ENCODE assay signal across 8 cellular contexts in genomic region chr6:158654498-158654897, GRCh38. TPM values are rescaled to one million over a fixed set of nuclear protein-coding genes. Genes with fewer than 3 reads are reported as not detected.
DNase-seq lines count a peak whose midpoint lies in the region; ATAC-seq and TF ChIP-seq lines count a peak whose summit lies in the region.

No MANE protein-coding gene starts in this region.

- H3K4me1 ChIP-seq in esophagus muscularis mucosa, result peaks cover 21 to 30% (median 26%) of the 10 kb centered on the region in 4 donors

- peaks cover 56 to 61% of the 10 kb centered on the region in 2 donors for H3K4me1 Mint-ChIP-seq in natural killer cell

- peak overlapping the region; percentile 73 to 86 (median 80) for H3K27ac ChIP-seq in esophagus muscularis mucosa (replicated peaks in 1 of 4)

- no peaks in the 10 kb centered on the region for H3K27me3 Mint-ChIP-seq in natural killer cell (ENCODE audit: low read depth in 2 of 2)

- DNase-seq in HK-2 (ENCODE audit: unreplicated experiment) (peak; percentile 75), esophagus muscularis mucosa (ENCODE audit: extremely low spot score) (peak; percentile 96), natural killer cell (peak; percentile 24), HUDEP-2 (lab: John Stamatoyannopoulos, UW; ENCODE audit: unreplicated experiment in 76 of 76) (no peak)
- no peak for DNase-seq in stimulated activated naive CD4-positive, alpha-beta T cell treated with Interleukin-2 at 50 U/mL for 16 hours (lab: John Stamatoyannopoulos, UW)

- no peaks in the 10 kb centered on the region for H3K9me3 Mint-ChIP-seq in natural killer cell

- TF ChIP-seq CTCF in esophagus muscularis mucosa (IDR thresholded peaks at IDR 0.05) (no peak), natural killer cell (IDR thresholded peaks at IDR 0.05) (no peak)

- TF ChIP-seq EP300 in esophagus muscularis mucosa (IDR thresholded peaks at IDR 0.05), result no peak

- H3K36me3 Mint-ChIP-seq in natural killer cell, result no peaks in the 10 kb centered on the region

- no peak overlapping the region for H3K4me3 ChIP-seq in esophagus muscularis mucosa

- peak overlapping the region; percentile 80 for H3K4me3 Mint-ChIP-seq in natural killer cell

- no peaks in the 10 kb centered on the region for H3K36me3 ChIP-seq in esophagus muscularis mucosa

- 39% methylated on average over 6 of the region's 6 CpGs for WGBS in esophagus muscularis mucosa

- peak; percentile 91 for ATAC-seq in SK-N-SH treated with all-trans-retinoic acid at 6 μM for 48 hours
- no peak for ATAC-seq in natural killer cell
- no peak for ATAC-seq in HG02973 (IDR thresholded peaks at IDR 0.05; ENCODE audit: unreplicated experiment)
- no peak for ATAC-seq in GM21737 (IDR thresholded peaks at IDR 0.05; ENCODE audit: unreplicated experiment)

- H3K27ac Mint-ChIP-seq in natural killer cell, result peak overlapping the region; percentile 96 to 99

- intact Hi-C loops in esophagus muscularis mucosa (cut with DNase I), result no loop called here
- intact Hi-C loops in natural killer cell (cut with micrococcal nuclease), result loop anchor here (5.0 to 10.0 kb wide), 5 partner anchors 87 to 1320 kb away; no protein-coding TSS in a partner anchor

- TF ChIP-seq POLR2A in esophagus muscularis mucosa (IDR thresholded peaks at IDR 0.05; ENCODE audit: low read depth), result no peak

- H3K9me3 ChIP-seq in esophagus muscularis mucosa, result no peaks in the 10 kb centered on the region

- H3K27me3 ChIP-seq in esophagus muscularis mucosa, result no peaks in the 10 kb centered on the region

TF ChIP-seq in SK-N-SH treated with all-trans-retinoic acid at 6 μM for 48 hours, 23 proteins besides CTCF, POLR2A, EP300 and RAD21 (continues in another document):
- TF ChIP-seq RARB (CRISPR knock-in tag; IDR thresholded peaks at IDR 0.05) (no peak), CREB5 (CRISPR knock-in tag; IDR thresholded peaks at IDR 0.05; ENCODE audit: low read depth) (peak; percentile 38; the same call in 1 of the 2 replicates), ZNF565 (CRISPR knock-in tag; conservative IDR thresholded peaks at IDR 0.05; ENCODE audit: low read depth) (peak; percentile 83), BACH2 (CRISPR knock-in tag; IDR thresholded peaks at IDR 0.05; ENCODE audit: borderline replicate concordance) (no peak), CSRNP3 (CRISPR knock-in tag; IDR thresholded peaks at IDR 0.05) (no peak), ZNF8 (CRISPR knock-in tag; IDR thresholded peaks at IDR 0.05) (peak; percentile 41; the same call in 1 of the 2 replicates), ESRRG (CRISPR knock-in tag; IDR thresholded peaks at IDR 0.05) (no peak), ZFP3 (CRISPR knock-in tag; IDR thresholded peaks at IDR 0.05) (peak; percentile 54; the same call in 1 of the 2 replicates), ARNTL (CRISPR knock-in tag; IDR thresholded peaks at IDR 0.05; ENCODE audit: borderline replicate concordance, low read depth) (no peak; the same call in 1 of the 2 replicates), PPARA (CRISPR knock-in tag; IDR thresholded peaks at IDR 0.05; ENCODE audit: borderline replicate concordance) (no peak), CSDC2 (CRISPR knock-in tag; IDR thresholded peaks at IDR 0.05) (peak; percentile 63; the same call in 1 of the 2 replicates), ZC3H10 (CRISPR knock-in tag; IDR thresholded peaks at IDR 0.05) (peak; percentile 64; the same call in 1 of the 2 replicates), TOX (CRISPR knock-in tag; IDR thresholded peaks at IDR 0.05; ENCODE audit: borderline replicate concordance) (peak; percentile 67), TCF4 (CRISPR knock-in tag; IDR thresholded peaks at IDR 0.05; ENCODE audit: borderline replicate concordance) (peak; percentile 77; the same call in 1 of the 2 replicates), ZFP30 (CRISPR knock-in tag; IDR thresholded peaks at IDR 0.05) (no peak), SNAI2 (CRISPR knock-in tag; IDR thresholded peaks at IDR 0.05) (peak; percentile 79; the same call in 1 of the 2 replicates), PATZ1 (CRISPR knock-in tag; IDR thresholded peaks at IDR 0.05; ENCODE audit: borderline replicate concordance) (no peak; the same call in 1 of the 2 replicates)
- TF ChIP-seq, protein P1, sequence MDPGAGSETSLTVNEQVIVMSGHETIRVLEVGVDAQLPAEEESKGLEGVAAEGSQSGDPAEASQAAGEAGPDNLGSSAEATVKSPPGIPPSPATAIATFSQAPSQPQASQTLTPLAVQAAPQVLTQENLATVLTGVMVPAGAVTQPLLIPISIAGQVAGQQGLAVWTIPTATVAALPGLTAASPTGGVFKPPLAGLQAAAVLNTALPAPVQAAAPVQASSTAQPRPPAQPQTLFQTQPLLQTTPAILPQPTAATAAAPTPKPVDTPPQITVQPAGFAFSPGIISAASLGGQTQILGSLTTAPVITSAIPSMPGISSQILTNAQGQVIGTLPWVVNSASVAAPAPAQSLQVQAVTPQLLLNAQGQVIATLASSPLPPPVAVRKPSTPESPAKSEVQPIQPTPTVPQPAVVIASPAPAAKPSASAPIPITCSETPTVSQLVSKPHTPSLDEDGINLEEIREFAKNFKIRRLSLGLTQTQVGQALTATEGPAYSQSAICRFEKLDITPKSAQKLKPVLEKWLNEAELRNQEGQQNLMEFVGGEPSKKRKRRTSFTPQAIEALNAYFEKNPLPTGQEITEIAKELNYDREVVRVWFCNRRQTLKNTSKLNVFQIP (CRISPR knock-in tag; IDR thresholded peaks at IDR 0.05; ENCODE audit: borderline replicate concordance, low read depth), result no peak
- TF ChIP-seq, protein P2, sequence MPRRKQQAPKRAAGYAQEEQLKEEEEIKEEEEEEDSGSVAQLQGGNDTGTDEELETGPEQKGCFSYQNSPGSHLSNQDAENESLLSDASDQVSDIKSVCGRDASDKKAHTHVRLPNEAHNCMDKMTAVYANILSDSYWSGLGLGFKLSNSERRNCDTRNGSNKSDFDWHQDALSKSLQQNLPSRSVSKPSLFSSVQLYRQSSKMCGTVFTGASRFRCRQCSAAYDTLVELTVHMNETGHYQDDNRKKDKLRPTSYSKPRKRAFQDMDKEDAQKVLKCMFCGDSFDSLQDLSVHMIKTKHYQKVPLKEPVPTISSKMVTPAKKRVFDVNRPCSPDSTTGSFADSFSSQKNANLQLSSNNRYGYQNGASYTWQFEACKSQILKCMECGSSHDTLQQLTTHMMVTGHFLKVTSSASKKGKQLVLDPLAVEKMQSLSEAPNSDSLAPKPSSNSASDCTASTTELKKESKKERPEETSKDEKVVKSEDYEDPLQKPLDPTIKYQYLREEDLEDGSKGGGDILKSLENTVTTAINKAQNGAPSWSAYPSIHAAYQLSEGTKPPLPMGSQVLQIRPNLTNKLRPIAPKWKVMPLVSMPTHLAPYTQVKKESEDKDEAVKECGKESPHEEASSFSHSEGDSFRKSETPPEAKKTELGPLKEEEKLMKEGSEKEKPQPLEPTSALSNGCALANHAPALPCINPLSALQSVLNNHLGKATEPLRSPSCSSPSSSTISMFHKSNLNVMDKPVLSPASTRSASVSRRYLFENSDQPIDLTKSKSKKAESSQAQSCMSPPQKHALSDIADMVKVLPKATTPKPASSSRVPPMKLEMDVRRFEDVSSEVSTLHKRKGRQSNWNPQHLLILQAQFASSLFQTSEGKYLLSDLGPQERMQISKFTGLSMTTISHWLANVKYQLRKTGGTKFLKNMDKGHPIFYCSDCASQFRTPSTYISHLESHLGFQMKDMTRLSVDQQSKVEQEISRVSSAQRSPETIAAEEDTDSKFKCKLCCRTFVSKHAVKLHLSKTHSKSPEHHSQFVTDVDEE (CRISPR knock-in tag; IDR thresholded peaks at IDR 0.05), result peak; percentile 67; the same call in 1 of the 2 replicates

RNA-seq across cellular contexts. Expression of gene SYTL3, which starts 4.6 kb away (rescaled TPM):
- total RNA-seq in esophagus muscularis mucosa (10 to 100 TPM in 1 of 4 donors, 1 to 10 TPM in 3; 4.8 to 10.1 (median 7.6) TPM), natural killer cell (100 to 1,000 TPM in 1 of 3 donors, 10 to 100 TPM in 2; 84.1 to 143 (median 89.0) TPM)

RNA-seq across cellular contexts. Expression of gene DYNLT1, which starts 10.0 kb away (rescaled TPM):
- 100 to 1,000 TPM in 3 of 4 donors, 10 to 100 TPM in 1; 90.7 to 147 (median 102) TPM for total RNA-seq in esophagus muscularis mucosa
- 100 to 1,000 TPM in 1 of 3 donors, 10 to 100 TPM in 2; 85.7 to 106 (median 86.8) TPM for total RNA-seq in natural killer cell

Comparison
In these comparisons a context has a peak if more than half of its experiments do, and no peak if none do; other contexts are left out.
1. DNase-seq: peak in HK-2 (single experiment), esophagus muscularis mucosa (single experiment) and natural killer cell (single experiment); none in HUDEP-2 (0 of 76) and stimulated activated naive CD4-positive, alpha-beta T cell treated with Interleukin-2 at 50 U/mL for 16 hours (single experiment).
2. RNA of gene SYTL3, which starts 4.6 kb away (total RNA-seq): 84.1 to 143 TPM in natural killer cell; 4.8 to 10.1 TPM in esophagus muscularis mucosa; every median in the first group is over 4 times any median in the second.